ENCODE assay signal across 16 cellular contexts in the genomic region with DNA sequence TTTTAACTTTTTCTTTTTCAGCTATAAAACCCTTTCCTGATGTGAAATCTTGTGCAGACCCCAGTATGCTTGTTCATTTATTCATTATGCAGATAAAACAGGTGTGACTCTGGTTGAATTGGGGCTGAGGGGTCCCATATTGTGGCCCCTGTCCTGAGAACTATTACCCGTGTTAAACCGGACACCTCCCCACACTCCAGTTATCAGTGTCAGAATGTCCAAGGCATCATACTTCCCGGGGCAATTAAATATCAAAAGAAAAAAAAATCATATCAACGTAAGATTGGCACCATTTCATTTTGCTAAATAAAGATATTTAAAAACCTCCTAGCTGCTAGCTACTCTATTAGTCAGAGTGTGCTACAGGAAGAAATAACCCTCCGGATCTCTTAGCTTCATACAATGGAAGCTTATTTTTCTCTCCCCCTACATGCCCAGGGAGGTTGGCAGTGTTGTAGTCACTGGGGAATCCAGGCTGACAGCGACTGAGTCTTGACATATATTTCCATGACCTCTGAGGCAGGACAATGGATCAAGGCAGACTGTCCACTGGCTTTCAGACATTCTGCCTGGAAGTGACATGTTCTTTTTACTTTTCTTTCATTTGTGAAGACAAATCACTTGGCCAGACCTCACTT.
"Had no signal": no experiment of that assay in that cellular context is flagged by ENCODE, and none has a peak within 500 bp of the region (broad histone marks: within the 10 kb centered on the region; RNA-seq: fewer than 3 reads in every experiment).

No MANE protein-coding gene starts in this region.

- H3K27ac Mint-ChIP-seq: dendritic cell treated with granulocyte-macrophage colony-stimulating factor and Interleukin-4, amounts not matched to agents 40 ng/mL and 50 ng/mL, for 4 days; naive thymus-derived CD8-positive, alpha-beta T cell; stimulated activated naive B cell treated with anti-CD40 and anti-IgM and Interleukin-4, amounts not matched to agents 10 μg/mL and 1 μg/mL and 100 μg/mL, for 72 hours; type B pancreatic cell had no signal

- H3K4me1 Mint-ChIP-seq: naive thymus-derived CD8-positive, alpha-beta T cell had no signal

- H3K4me3 ChIP-seq: mucosa of descending colon, ovary, sigmoid colon, skin epidermis, stomach had no signal

- H3K36me3 Mint-ChIP-seq: naive thymus-derived CD8-positive, alpha-beta T cell had no signal

- H3K36me3 ChIP-seq: neutrophil, ovary, sigmoid colon, stomach had no signal

- DNase-seq: islet precursor cell; mucosa of descending colon; naive thymus-derived CD8-positive, alpha-beta T cell; ovary; sigmoid colon; stimulated activated CD4-positive, alpha-beta T cell treated with anti-CD3 and anti-CD28 coated beads, Interleukin-2, amount 100 ng/mL, for 24 hours; stimulated activated CD4-positive, alpha-beta T cell treated with anti-CD3 and anti-CD28 coated beads, Interleukin-4, amount 100 ng/mL, for 4 hours; stimulated activated naive B cell treated with anti-CD40 and anti-IgM and Interleukin-4, amounts not matched to agents 10 μg/mL and 1 μg/mL and 100 μg/mL, for 72 hours; stomach; substantia nigra had no signal

- H3K4me1 ChIP-seq: sigmoid colon, stomach had no signal

- FAIRE-seq: frontal cortex, urothelium cell line had no signal

- H3K4me3 Mint-ChIP-seq: dendritic cell treated with granulocyte-macrophage colony-stimulating factor and Interleukin-4, amounts not matched to agents 40 ng/mL and 50 ng/mL, for 4 days; naive thymus-derived CD8-positive, alpha-beta T cell; stimulated activated naive B cell treated with anti-CD40 and anti-IgM and Interleukin-4, amounts not matched to agents 10 μg/mL and 1 μg/mL and 100 μg/mL, for 72 hours; type B pancreatic cell had no signal

- H3K27me3 Mint-ChIP-seq: dendritic cell treated with granulocyte-macrophage colony-stimulating factor and Interleukin-4, amounts not matched to agents 40 ng/mL and 50 ng/mL, for 4 days; stimulated activated naive B cell treated with anti-CD40 and anti-IgM and Interleukin-4, amounts not matched to agents 10 μg/mL and 1 μg/mL and 100 μg/mL, for 72 hours; type B pancreatic cell had no signal

- ATAC-seq: mucosa of descending colon; naive thymus-derived CD8-positive, alpha-beta T cell; stimulated activated naive B cell treated with anti-CD40 and anti-IgM and Interleukin-4, amounts not matched to agents 10 μg/mL and 1 μg/mL and 100 μg/mL, for 72 hours had no signal

- H3K27me3 ChIP-seq: neutrophil, ovary, sigmoid colon, stomach had no signal

- H3K27ac ChIP-seq: neutrophil, ovary, sigmoid colon, skin epidermis, stomach had no signal

- H3K9me3 ChIP-seq: mucosa of descending colon, neutrophil, ovary, sigmoid colon, stomach had no signal

- H3K9me3 Mint-ChIP-seq: dendritic cell treated with granulocyte-macrophage colony-stimulating factor and Interleukin-4, amounts not matched to agents 40 ng/mL and 50 ng/mL, for 4 days; naive thymus-derived CD8-positive, alpha-beta T cell; type B pancreatic cell had no signal
